27 cellular contexts compared by ENCODE assay signal in the genomic region with DNA sequence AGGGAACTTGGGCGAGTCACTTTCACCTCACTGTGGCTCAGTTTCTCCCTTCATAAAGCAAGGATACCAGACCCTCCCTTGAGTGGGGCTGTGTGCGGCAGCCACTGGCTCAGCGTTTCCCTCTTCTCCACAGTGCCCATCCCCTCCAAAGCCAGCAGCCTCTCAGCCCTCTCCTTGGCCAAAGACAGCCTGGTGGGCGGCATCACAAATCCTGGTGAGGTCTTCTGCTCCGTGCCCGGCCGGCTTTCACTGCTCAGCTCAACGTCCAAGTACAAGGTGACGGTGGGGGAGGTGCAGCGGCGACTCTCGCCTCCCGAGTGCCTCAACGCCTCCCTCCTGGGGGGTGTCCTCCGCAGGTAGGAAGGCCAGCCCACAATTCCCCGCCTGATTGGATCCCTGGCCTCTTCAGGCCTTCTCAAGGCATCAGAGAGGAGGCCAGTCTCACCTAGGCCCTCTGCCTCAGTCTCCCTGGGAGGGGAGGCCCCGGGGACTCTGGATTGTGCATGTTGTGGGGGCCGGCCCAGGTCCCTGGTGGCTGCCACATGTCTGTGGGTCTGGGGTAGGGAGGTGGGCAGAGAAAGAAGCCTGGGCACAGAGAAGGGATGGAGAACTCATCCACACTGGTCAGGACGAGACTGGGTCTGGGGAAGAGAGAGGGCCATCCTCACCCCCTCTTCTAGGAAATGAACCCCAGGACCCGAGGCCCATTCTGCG. TPM values are rescaled to one million over a fixed set of nuclear protein-coding genes. Genes with fewer than 3 reads are reported as not detected.
DNase-seq lines count a peak whose midpoint lies in the region; ATAC-seq, FAIRE-seq and TF ChIP-seq lines count a peak whose summit lies in the region.
"Had no signal": no experiment of that assay in that cellular context is flagged by ENCODE, and none has a peak within 500 bp of the region (broad histone marks: within the 10 kb centered on the region; RNA-seq: fewer than 3 reads in every experiment).

No MANE protein-coding gene starts in this region.

- in situ Hi-C loops in HepG2 (cut with HindIII; ENCODE audit: extremely low pct_ligation_motif_present, low pct_unique_long_range_greater_than_20kb): no loop called here

- H3K9ac ChIP-seq in HepG2 (ENCODE audit: insufficient read depth, low read depth, low read length): no peak overlapping the region
- H3K9ac ChIP-seq: BLaER1 treated with 17β-estradiol and CSF1 and Interleukin-3, amounts not matched to agents 10 nM and 100 nM had no signal

- TF ChIP-seq EP300 in HepG2 (IDR thresholded peaks at IDR 0.05; ENCODE audit: low read depth in 2 of 2, low read length in 2 of 2) (no peak), HepG2 (CRISPR knock-in tag; IDR thresholded peaks at IDR 0.05; ENCODE audit: borderline replicate concordance) (no peak)

- no peak for TF ChIP-seq POLR2A in HepG2 (IDR thresholded peaks at IDR 0.05; ENCODE audit: insufficient read depth in 1 of 2, low read depth in 2 of 2, low read length in 2 of 2)
- TF ChIP-seq POLR2A in right lobe of liver (IDR thresholded peaks at IDR 0.05): no peak

- H3K4me1 ChIP-seq in HepG2 (ENCODE audit: insufficient read depth, low read length): peaks cover 11% of the 10 kb centered on the region
- H3K4me1 ChIP-seq in right lobe of liver: no peaks in the 10 kb centered on the region
- H3K4me1 ChIP-seq in osteoblast (ENCODE audit: insufficient read depth, low read length): no peaks in the 10 kb centered on the region
- H3K4me1 ChIP-seq: SJSA1 had no signal

- no peak for TF ChIP-seq RAD21 in HepG2 (CRISPR knock-in tag; IDR thresholded peaks at IDR 0.05)

- H3K36me3 ChIP-seq in HepG2 (replicated peaks in 1 of 2; ENCODE audit: control insufficient read depth in 1 of 2, insufficient read depth in 2 of 2, low read length in 2 of 2) (no peaks in the 10 kb centered on the region), right lobe of liver (no peaks in the 10 kb centered on the region), osteoblast (ENCODE audit: insufficient read depth, low read length) (no peaks in the 10 kb centered on the region)
- H3K36me3 ChIP-seq: MG63, SJSA1 had no signal

- H3K27me3 ChIP-seq in HepG2 (ENCODE audit: control insufficient read depth in 1 of 2, insufficient read depth in 2 of 2, low read length in 2 of 2): no peaks in the 10 kb centered on the region
- no peaks in the 10 kb centered on the region for H3K27me3 ChIP-seq in right lobe of liver
- no peaks in the 10 kb centered on the region for H3K27me3 ChIP-seq in osteoblast (ENCODE audit: insufficient read depth, low read length)
- H3K27me3 ChIP-seq: BLaER1 treated with 17β-estradiol and CSF1 and Interleukin-3, amounts not matched to agents 10 nM and 100 nM; MG63; SJSA1 had no signal

- H3K9me3 ChIP-seq in HepG2 (ENCODE audit: low read length) (no peaks in the 10 kb centered on the region), right lobe of liver (no peaks in the 10 kb centered on the region), osteoblast (ENCODE audit: low read depth, low read length) (no peaks in the 10 kb centered on the region)
- H3K9me3 ChIP-seq: BLaER1 treated with 17β-estradiol and CSF1 and Interleukin-3, amounts not matched to agents 10 nM and 100 nM; MG63; SJSA1 had no signal

- no peak for TF ChIP-seq CTCF in HepG2 (CRISPR knock-in tag; IDR thresholded peaks at IDR 0.05)
- no peak for TF ChIP-seq CTCF in right lobe of liver (IDR thresholded peaks at IDR 0.05)
- no peak for TF ChIP-seq CTCF in coronary artery (IDR thresholded peaks at IDR 0.05)
- no peak for TF ChIP-seq CTCF in osteoblast (IDR thresholded peaks at IDR 0.05; ENCODE audit: extremely low read depth, low read depth, low read length)
- TF ChIP-seq CTCF in RWPE1 (conservative IDR thresholded peaks at IDR 0.05; ENCODE audit: low read depth): no peak

- H3K27ac ChIP-seq in HepG2 (ENCODE audit: extremely low read length, insufficient read depth, low read length) (no peak overlapping the region), right lobe of liver (no peak overlapping the region), coronary artery (no peak overlapping the region), osteoblast (ENCODE audit: low read depth, low read length) (no peak overlapping the region), RWPE1 (no peak overlapping the region)
- H3K27ac ChIP-seq: BLaER1 treated with 17β-estradiol and CSF1 and Interleukin-3, amounts not matched to agents 10 nM and 100 nM; SJSA1 had no signal

- no peaks in the 10 kb centered on the region for H4K20me1 ChIP-seq in HepG2 (ENCODE audit: insufficient read depth, low read length)
- H4K20me1 ChIP-seq in osteoblast (ENCODE audit: insufficient read depth, low read length): no peaks in the 10 kb centered on the region

- WGBS in HepG2 (ENCODE audit: low lambda C conversion rate): 71% methylated on average over 10 of the region's 21 CpGs
- WGBS in right lobe of liver (ENCODE audit: insufficient coverage, low coverage, low lambda C conversion rate, missing lambda C conversion rate): 62% methylated on average over 10 of the region's 21 CpGs

- CTCF ChIA-PET in HepG2 (lab: Yijun Ruan, JAX; ENCODE audit: low intra/inter-chr PET ratio, low total read pairs): no interaction called here
- CTCF ChIA-PET in RWPE1 (lab: Yijun Ruan, JAX): no interaction called here

- H3K4me2 ChIP-seq in HepG2 (ENCODE audit: low read depth, low read length) (no peak overlapping the region; the same call in 1 of the 2 replicates), osteoblast (ENCODE audit: insufficient read depth, low read length) (no peak overlapping the region)
- H3K4me2 ChIP-seq: BLaER1 treated with 17β-estradiol and CSF1 and Interleukin-3, amounts not matched to agents 10 nM and 100 nM had no signal

- POLR2A ChIA-PET in HepG2 (lab: Yijun Ruan, JAX): no interaction called here
- POLR2A ChIA-PET in RWPE1 (lab: Yijun Ruan, JAX; ENCODE audit: low non-redundant PET): no interaction called here

- no peak overlapping the region for H3K4me3 ChIP-seq in HepG2 (replicated peaks in 1 of 3; ENCODE audit: insufficient read depth in 1 of 3, low read depth in 2 of 3, low read length in 3 of 3)
- H3K4me3 ChIP-seq in right lobe of liver: no peak overlapping the region
- no peak overlapping the region for H3K4me3 ChIP-seq in coronary artery
- H3K4me3 ChIP-seq in osteoblast (ENCODE audit: insufficient read depth, low read length): no peak overlapping the region
- H3K4me3 ChIP-seq: BLaER1 treated with 17β-estradiol and CSF1 and Interleukin-3, amounts not matched to agents 10 nM and 100 nM; GM12878; MG63; SJSA1 had no signal

- no TSS peak for BruUV-seq in HepG2 (replicated peaks; lab: Mats Ljungman, UMichigan)

- H2AFZ ChIP-seq in HepG2 (ENCODE audit: low read length): no peak overlapping the region
- H2AFZ ChIP-seq in osteoblast (ENCODE audit: low read length): no peak overlapping the region

- no peak for FAIRE-seq in HepG2 (lab: Jason Lieb, UNC)
- FAIRE-seq: A204.1, D721Med, GM12878 had no signal

- intact Hi-C loops in HepG2 (cut with micrococcal nuclease; ENCODE audit: unreplicated experiment) (no loop called here), right lobe of liver (cut with DNase I) (no loop called here)

- H3K79me2 ChIP-seq in HepG2 (ENCODE audit: insufficient read depth, low read length): no peaks in the 10 kb centered on the region
- no peaks in the 10 kb centered on the region for H3K79me2 ChIP-seq in osteoblast (ENCODE audit: insufficient read depth, low read length)

- ATAC-seq in HepG2: peak; percentile 15; the same call in 2 of the 3 replicates
- ATAC-seq in right lobe of liver: no peak
- no peak for ATAC-seq in HG03378 (IDR thresholded peaks at IDR 0.05; ENCODE audit: unreplicated experiment)
- ATAC-seq: GM12878, Right ventricle myocardium inferior had no signal

- DNase-seq in HepG2 (ENCODE audit: low spot score) (no peak), right lobe of liver (no peak), coronary artery (ENCODE audit: low spot score) (peak; percentile 24), osteoblast (ENCODE audit: insufficient read length, low spot score, missing footprints) (peak; percentile 52), GF-D8 (lab: John Stamatoyannopoulos, UW) (no peak), RWPE1 (ENCODE audit: low spot score) (no peak)
- DNase-seq: AML-193; CD4-positive, alpha-beta T cell; DMS53; KG1; MG63; NCI-H1105 treated with DMSO at 0.1 percent for 48 hours; NCI-H2029; NCI-H446; NCI-H524 treated with DMSO at 0.1 percent for 48 hours; NCI-H774; PC-3 had no signal

RNA-seq across cellular contexts. Expression of gene TFAP2E, which starts 15.2 kb away (rescaled TPM):
- total RNA-seq in HepG2 (2016; rRNA removed; fragmentation: Illumina TruSeq; extraction: Trizol) (0.31 and 0.44 TPM in 2 replicates), right lobe of liver (under 1 TPM in 2 of 6 experiments, not detected in 4; 0.15 to 0.24 TPM), osteoblast (under 0.01 and 0.29 TPM in 2 replicates)
- total RNA-seq in HepG2 (2016; cell fraction: cytosol; rRNA removed; fragmentation: Illumina TruSeq; extraction: Trizol; ENCODE audit: low read depth): 0.18 TPM in 1 of 2 replicates, not detected in the other
- 0.17 and 0.49 TPM in 2 replicates for total RNA-seq in HepG2 (2016; cell fraction: insoluble cytoplasmic fraction; rRNA removed; fragmentation: Illumina TruSeq; extraction: Trizol)
- total RNA-seq in HepG2 (2016; cell fraction: membrane; rRNA removed; fragmentation: Illumina TruSeq; extraction: Trizol): 0.12 and 0.17 TPM in 2 replicates
- total RNA-seq in HepG2 (2016; cell fraction: nucleus; rRNA removed; fragmentation: Illumina TruSeq; extraction: Trizol): 0.47 and 0.53 TPM in 2 replicates
- polyA plus RNA-seq in HepG2 (2011; rRNA removed): 0.41 and 0.46 TPM in 2 replicates
- polyA plus RNA-seq in HepG2 (2011; cell fraction: cytosol; rRNA removed): 0.32 and 0.42 TPM in 2 replicates
- polyA plus RNA-seq in HepG2 (2011; cell fraction: nucleus; rRNA removed): 2.1 and 2.2 TPM in 2 replicates
- 0.56 and 0.88 TPM in 2 replicates for polyA plus RNA-seq in HepG2 (2012)
- 0.12 TPM in 1 of 2 replicates, not detected in the other for polyA plus RNA-seq in HepG2 (2016; cell fraction: cytosol; fragmentation: Illumina TruSeq; extraction: Trizol; ENCODE audit: low read depth)
- polyA plus RNA-seq in HepG2 (2016; cell fraction: insoluble cytoplasmic fraction; fragmentation: Illumina TruSeq; extraction: Trizol; ENCODE audit: low read depth): 0.28 and 0.50 TPM in 2 replicates
- 0.08 and 0.26 TPM in 2 replicates for polyA plus RNA-seq in HepG2 (2016; cell fraction: membrane; fragmentation: Illumina TruSeq; extraction: Trizol; ENCODE audit: low read depth)
- 1.5 and 1.9 TPM in 2 replicates for polyA plus RNA-seq in HepG2 (2016; cell fraction: nucleus; fragmentation: Illumina TruSeq; extraction: Trizol; ENCODE audit: insufficient read depth, low read depth)
- 0.08 and 0.12 TPM in 2 replicates for polyA minus RNA-seq in HepG2 (2011; rRNA and poly(A)+ RNA removed; ENCODE audit: low replicate concordance)
- polyA minus RNA-seq in HepG2 (2011; cell fraction: cytosol; rRNA and poly(A)+ RNA removed): not detected in 2 replicates
- 0.50 and 0.52 TPM in 2 replicates for polyA minus RNA-seq in HepG2 (2011; cell fraction: nucleus; rRNA and poly(A)+ RNA removed)
- total RNA-seq: G401, H4, HT1080, Right ventricle myocardium inferior, SJSA1 had no signal

RNA-seq across cellular contexts. Expression of gene NCDN, which starts 30.8 kb away (rescaled TPM):
- total RNA-seq in HepG2 (2016; rRNA removed; fragmentation: Illumina TruSeq; extraction: Trizol): 9.1 and 9.3 TPM in 2 replicates
- 0.88 and 1.1 TPM in 2 replicates for total RNA-seq in HepG2 (2016; cell fraction: cytosol; rRNA removed; fragmentation: Illumina TruSeq; extraction: Trizol; ENCODE audit: low read depth)
- total RNA-seq in HepG2 (2016; cell fraction: insoluble cytoplasmic fraction; rRNA removed; fragmentation: Illumina TruSeq; extraction: Trizol): 7.2 and 8.9 TPM in 2 replicates
- total RNA-seq in HepG2 (2016; cell fraction: membrane; rRNA removed; fragmentation: Illumina TruSeq; extraction: Trizol): 3.5 and 3.6 TPM in 2 replicates
- total RNA-seq in HepG2 (2016; cell fraction: nucleus; rRNA removed; fragmentation: Illumina TruSeq; extraction: Trizol): 6.6 and 8.7 TPM in 2 replicates
- 6.6 and 11.0 TPM in 2 replicates for polyA plus RNA-seq in HepG2 (2011; rRNA removed)
- polyA plus RNA-seq in HepG2 (2011; cell fraction: cytosol; rRNA removed): 4.6 and 5.4 TPM in 2 replicates
- polyA plus RNA-seq in HepG2 (2011; cell fraction: nucleus; rRNA removed): 26.7 and 28.4 TPM in 2 replicates
- 4.4 and 7.0 TPM in 2 replicates for polyA plus RNA-seq in HepG2 (2012)
- 0.55 and 0.77 TPM in 2 replicates for polyA plus RNA-seq in HepG2 (2016; cell fraction: cytosol; fragmentation: Illumina TruSeq; extraction: Trizol; ENCODE audit: low read depth)
- 7.4 and 8.8 TPM in 2 replicates for polyA plus RNA-seq in HepG2 (2016; cell fraction: insoluble cytoplasmic fraction; fragmentation: Illumina TruSeq; extraction: Trizol; ENCODE audit: low read depth)
- polyA plus RNA-seq in HepG2 (2016; cell fraction: membrane; fragmentation: Illumina TruSeq; extraction: Trizol; ENCODE audit: low read depth): 1.8 and 1.9 TPM in 2 replicates
- polyA plus RNA-seq in HepG2 (2016; cell fraction: nucleus; fragmentation: Illumina TruSeq; extraction: Trizol; ENCODE audit: insufficient read depth, low read depth): 15.1 and 16.2 TPM in 2 replicates
- 18.1 and 18.4 TPM in 2 replicates for polyA minus RNA-seq in HepG2 (2011; rRNA and poly(A)+ RNA removed; ENCODE audit: low replicate concordance)
- polyA minus RNA-seq in HepG2 (2011; cell fraction: cytosol; rRNA and poly(A)+ RNA removed): 5.1 and 5.9 TPM in 2 replicates
- 12.4 and 15.2 TPM in 2 replicates for polyA minus RNA-seq in HepG2 (2011; cell fraction: nucleus; rRNA and poly(A)+ RNA removed)
- total RNA-seq in right lobe of liver: 10 to 100 TPM in 2 of 6 experiments, 1 to 10 TPM in 4; 5.9 to 11.7 (median 7.3) TPM
- 25.9 and 30.0 TPM in 2 replicates for total RNA-seq in osteoblast

RNA-seq across cellular contexts. Expression of gene KIAA0319L, which starts 31.2 kb away (rescaled TPM):
- 15.9 and 33.4 TPM in 2 replicates for total RNA-seq in HepG2 (2016; rRNA removed; fragmentation: Illumina TruSeq; extraction: Trizol)
- total RNA-seq in HepG2 (2016; cell fraction: cytosol; rRNA removed; fragmentation: Illumina TruSeq; extraction: Trizol; ENCODE audit: low read depth): 9.6 and 9.8 TPM in 2 replicates
- 14.8 and 30.6 TPM in 2 replicates for total RNA-seq in HepG2 (2016; cell fraction: insoluble cytoplasmic fraction; rRNA removed; fragmentation: Illumina TruSeq; extraction: Trizol)
- 17.2 and 17.3 TPM in 2 replicates for total RNA-seq in HepG2 (2016; cell fraction: membrane; rRNA removed; fragmentation: Illumina TruSeq; extraction: Trizol)
- 54.0 and 56.5 TPM in 2 replicates for total RNA-seq in HepG2 (2016; cell fraction: nucleus; rRNA removed; fragmentation: Illumina TruSeq; extraction: Trizol)
- 74.3 and 82.6 TPM in 2 replicates for polyA plus RNA-seq in HepG2 (2011; rRNA removed)
- polyA plus RNA-seq in HepG2 (2011; cell fraction: cytosol; rRNA removed): 42.1 and 57.2 TPM in 2 replicates
- 80.2 and 103 TPM in 2 replicates for polyA plus RNA-seq in HepG2 (2011; cell fraction: nucleus; rRNA removed)
- 46.0 and 51.9 TPM in 2 replicates for polyA plus RNA-seq in HepG2 (2012)
- polyA plus RNA-seq in HepG2 (2016; cell fraction: cytosol; fragmentation: Illumina TruSeq; extraction: Trizol; ENCODE audit: low read depth): 2.8 and 3.0 TPM in 2 replicates
- 8.0 and 11.3 TPM in 2 replicates for polyA plus RNA-seq in HepG2 (2016; cell fraction: insoluble cytoplasmic fraction; fragmentation: Illumina TruSeq; extraction: Trizol; ENCODE audit: low read depth)
- 7.6 and 8.2 TPM in 2 replicates for polyA plus RNA-seq in HepG2 (2016; cell fraction: membrane; fragmentation: Illumina TruSeq; extraction: Trizol; ENCODE audit: low read depth)
- polyA plus RNA-seq in HepG2 (2016; cell fraction: nucleus; fragmentation: Illumina TruSeq; extraction: Trizol; ENCODE audit: insufficient read depth, low read depth): 50.7 and 54.2 TPM in 2 replicates
- 53.1 and 74.5 TPM in 2 replicates for polyA minus RNA-seq in HepG2 (2011; rRNA and poly(A)+ RNA removed; ENCODE audit: low replicate concordance)
- 37.6 and 52.7 TPM in 2 replicates for polyA minus RNA-seq in HepG2 (2011; cell fraction: cytosol; rRNA and poly(A)+ RNA removed)
- 116 and 145 TPM in 2 replicates for polyA minus RNA-seq in HepG2 (2011; cell fraction: nucleus; rRNA and poly(A)+ RNA removed)
- 10 to 100 TPM; 35.3 to 84.9 (median 54.3) TPM for total RNA-seq in right lobe of liver
- total RNA-seq in osteoblast: 44.9 and 48.9 TPM in 2 replicates

RNA-seq across cellular contexts. Expression of gene PSMB2, which starts 53.0 kb away (rescaled TPM):
- total RNA-seq in HepG2 (2016; rRNA removed; fragmentation: Illumina TruSeq; extraction: Trizol): 62.2 and 102 TPM in 2 replicates
- 9.9 and 10.8 TPM in 2 replicates for total RNA-seq in HepG2 (2016; cell fraction: cytosol; rRNA removed; fragmentation: Illumina TruSeq; extraction: Trizol; ENCODE audit: low read depth)
- total RNA-seq in HepG2 (2016; cell fraction: insoluble cytoplasmic fraction; rRNA removed; fragmentation: Illumina TruSeq; extraction: Trizol): 62.8 and 101 TPM in 2 replicates
- 18.0 and 18.3 TPM in 2 replicates for total RNA-seq in HepG2 (2016; cell fraction: membrane; rRNA removed; fragmentation: Illumina TruSeq; extraction: Trizol)
- 31.6 and 32.7 TPM in 2 replicates for total RNA-seq in HepG2 (2016; cell fraction: nucleus; rRNA removed; fragmentation: Illumina TruSeq; extraction: Trizol)
- polyA plus RNA-seq in HepG2 (2011; rRNA removed): 50.5 and 60.6 TPM in 2 replicates
- polyA plus RNA-seq in HepG2 (2011; cell fraction: cytosol; rRNA removed): 45.2 and 49.5 TPM in 2 replicates
- 17.0 and 20.6 TPM in 2 replicates for polyA plus RNA-seq in HepG2 (2011; cell fraction: nucleus; rRNA removed)
- polyA plus RNA-seq in HepG2 (2012): 49.7 and 57.0 TPM in 2 replicates
- 20.2 and 22.2 TPM in 2 replicates for polyA plus RNA-seq in HepG2 (2016; cell fraction: cytosol; fragmentation: Illumina TruSeq; extraction: Trizol; ENCODE audit: low read depth)
- polyA plus RNA-seq in HepG2 (2016; cell fraction: insoluble cytoplasmic fraction; fragmentation: Illumina TruSeq; extraction: Trizol; ENCODE audit: low read depth): 199 and 202 TPM in 2 replicates
- 28.8 and 32.3 TPM in 2 replicates for polyA plus RNA-seq in HepG2 (2016; cell fraction: membrane; fragmentation: Illumina TruSeq; extraction: Trizol; ENCODE audit: low read depth)
- 75.8 and 83.1 TPM in 2 replicates for polyA plus RNA-seq in HepG2 (2016; cell fraction: nucleus; fragmentation: Illumina TruSeq; extraction: Trizol; ENCODE audit: insufficient read depth, low read depth)
- polyA minus RNA-seq in HepG2 (2011; rRNA and poly(A)+ RNA removed; ENCODE audit: low replicate concordance): 92.7 and 165 TPM in 2 replicates
- polyA minus RNA-seq in HepG2 (2011; cell fraction: cytosol; rRNA and poly(A)+ RNA removed): 26.0 and 31.0 TPM in 2 replicates
- 19.2 and 19.9 TPM in 2 replicates for polyA minus RNA-seq in HepG2 (2011; cell fraction: nucleus; rRNA and poly(A)+ RNA removed)
- total RNA-seq in right lobe of liver: 10 to 100 TPM; 41.7 to 54.6 (median 48.3) TPM
- 17.1 and 18.5 TPM in 2 replicates for total RNA-seq in osteoblast

Comparison
In these comparisons a context has a peak if more than half of its experiments do, and no peak if none do; other contexts are left out.
1. DNase-seq: peak in coronary artery (single experiment) and osteoblast (single experiment); none in HepG2 (single experiment), right lobe of liver (0 of 3), GF-D8 (single experiment) and RWPE1 (single experiment).